1 cellular context compared by ENCODE assay signal in genomic region chr7:26162431-26162830, GRCh38.
TF ChIP-seq lines count a peak whose summit lies in the region.

No MANE protein-coding gene starts in this region.

TF ChIP-seq in SK-N-SH, 30 proteins besides CTCF, POLR2A, EP300 and RAD21:
- TF ChIP-seq EZH2phosphoT487 (IDR thresholded peaks at IDR 0.05; ENCODE audit: borderline replicate concordance, low read depth) (no peak), JUND (IDR thresholded peaks at IDR 0.05) (no peak), FOXM1 (IDR thresholded peaks at IDR 0.05; ENCODE audit: low read depth) (no peak), RCOR1 (IDR thresholded peaks at IDR 0.05; ENCODE audit: low read length) (no peak), IRF3 (IDR thresholded peaks at IDR 0.05; ENCODE audit: low read depth, low read length) (no peak), SMC3 (IDR thresholded peaks at IDR 0.05; ENCODE audit: low read depth, low read length) (no peak), GABPA (IDR thresholded peaks at IDR 0.05; ENCODE audit: low read depth) (no peak), ZBTB33 (IDR thresholded peaks at IDR 0.05; ENCODE audit: borderline replicate concordance, low read depth) (no peak), RXRA (IDR thresholded peaks at IDR 0.05; ENCODE audit: borderline replicate concordance, low read depth) (no peak), MEF2A (IDR thresholded peaks at IDR 0.05; ENCODE audit: borderline replicate concordance, low read depth) (no peak), CHD2 (IDR thresholded peaks at IDR 0.05; ENCODE audit: low read length, partially characterized antibody) (no peak), POLR2AphosphoS5 (IDR thresholded peaks at IDR 0.05; ENCODE audit: low read depth, low read length) (no peak), FOXJ3 (CRISPR knock-in tag; IDR thresholded peaks at IDR 0.05) (no peak), NFIC (IDR thresholded peaks at IDR 0.05; ENCODE audit: borderline replicate concordance) (no peak), GATA2 (CRISPR knock-in tag; IDR thresholded peaks at IDR 0.05) (no peak), ELF1 (IDR thresholded peaks at IDR 0.05) (no peak), RFX5 (IDR thresholded peaks at IDR 0.05; ENCODE audit: low read length) (no peak)
TF ChIP-seq in SK-N-SH: peak in this region for 0.
